In the genomic region with DNA sequence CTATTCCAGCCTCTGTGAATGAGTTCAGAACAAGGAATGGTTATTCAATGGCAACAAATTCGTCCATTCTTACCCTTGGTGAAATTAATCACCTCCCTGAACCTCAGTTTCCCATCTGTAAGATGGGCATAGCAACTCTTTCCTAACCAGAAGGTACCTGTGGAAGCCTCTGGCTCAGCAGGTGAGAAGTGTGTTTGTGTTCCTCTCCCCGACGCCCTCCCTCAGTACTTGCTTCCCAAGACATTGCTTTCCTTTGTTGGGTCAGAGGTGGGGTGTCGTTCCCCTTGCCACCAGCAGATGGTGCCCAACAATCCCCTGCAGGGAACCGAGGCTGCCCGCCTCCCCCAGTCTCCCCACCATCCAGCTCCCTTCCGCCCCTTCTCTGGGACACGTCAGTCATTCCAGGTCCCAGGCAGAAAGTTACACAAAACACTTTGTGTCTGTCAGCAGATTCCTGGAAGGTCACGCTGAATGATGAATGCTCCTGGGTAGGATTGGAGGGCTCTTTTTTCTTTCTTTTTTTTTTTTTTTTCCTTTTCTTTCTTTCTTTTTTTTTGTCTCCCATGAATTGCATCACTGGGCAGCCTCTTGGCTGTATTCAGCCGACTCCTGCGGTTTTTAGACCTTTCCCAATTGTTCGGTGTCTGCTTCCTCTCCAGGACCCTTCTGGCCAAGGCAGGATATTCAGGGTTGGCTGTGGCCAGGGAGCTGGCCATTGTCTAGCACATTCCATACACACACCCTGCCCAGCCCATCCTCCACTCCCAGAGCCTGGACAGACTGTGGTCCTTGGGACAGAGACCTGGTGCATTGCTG, we compare ENCODE assay signal across 8 cellular contexts.
A peak's percentile ranks its signal among the peaks of the same experiment; 100 is the strongest.
DNase-seq lines count a peak whose midpoint lies in the region; ATAC-seq and TF ChIP-seq lines count a peak whose summit lies in the region.

No MANE protein-coding gene starts in this region.

- TF ChIP-seq POLR2A in sigmoid colon (IDR thresholded peaks at IDR 0.05): no peak

- WGBS in right cardiac atrium: 12% methylated on average over 12 of the region's 12 CpGs
- WGBS in sigmoid colon, 2 donors: 14 to 16% methylated on average over 12 of the region's 12 CpGs

- DNase-seq in CD1c-positive myeloid dendritic cell (ENCODE audit: extremely low spot score) (peak; percentile 74), SW 1271 (lab: John Stamatoyannopoulos, UW) (peak; percentile 25 to 58), amniotic stem cell (lab: John Stamatoyannopoulos, UW) (peak; percentile 84), right cardiac atrium (peak; percentile 91 to 95 (median 92)), sigmoid colon (peak; percentile 93)

- H3K9me3 ChIP-seq in right cardiac atrium (ENCODE audit: control insufficient read depth, low read length): no peaks in the 10 kb centered on the region
- H3K9me3 ChIP-seq in sigmoid colon: no peaks in the 10 kb centered on the region

- no peak overlapping the region for H2AFZ ChIP-seq in KMS-11 (ENCODE audit: low read depth)

- H3K4me3 ChIP-seq in KMS-11 (IDR thresholded peaks at IDR 0.05; ENCODE audit: insufficient read depth, low read depth, low read length) (no peak overlapping the region), right cardiac atrium (ENCODE audit: low read length) (no peak overlapping the region), sigmoid colon (peak overlapping the region in 1 of 4 donors; percentile 15)

- H3K27me3 ChIP-seq in KMS-11 (ENCODE audit: insufficient read depth, low read depth): no peaks in the 10 kb centered on the region
- H3K27me3 ChIP-seq in right cardiac atrium (ENCODE audit: control insufficient read depth, insufficient read depth): no peaks in the 10 kb centered on the region
- no peaks in the 10 kb centered on the region for H3K27me3 ChIP-seq in sigmoid colon

- H3K4me2 ChIP-seq in KMS-11: no peak overlapping the region

- intact Hi-C loops in right cardiac atrium (cut with DNase I): loop anchor here in 2 of 4 donors (5.0 to 10.0 kb wide), 2 partner anchors 854 to 1141 kb away; partner anchors contain the start of gene TRIB2 (in 1 of the 2)
- intact Hi-C loops in sigmoid colon (cut with DNase I): loop anchor here (1.0 to 10.0 kb wide), 4 partner anchors 721 to 1144 kb away; partner anchors contain the start of gene TRIB2

- no peaks in the 10 kb centered on the region for H4K20me1 ChIP-seq in KMS-11 (ENCODE audit: insufficient read depth)

- no peaks in the 10 kb centered on the region for H3K79me2 ChIP-seq in KMS-11 (ENCODE audit: insufficient read depth, low read depth)

- no peak overlapping the region for H3K27ac ChIP-seq in KMS-11
- H3K27ac ChIP-seq in right cardiac atrium (ENCODE audit: low read length): no peak overlapping the region
- H3K27ac ChIP-seq in sigmoid colon: peak overlapping the region; percentile 7 to 55 (median 42)

- ATAC-seq in GM19438 (IDR thresholded peaks at IDR 0.05; ENCODE audit: low read depth, unreplicated experiment) (peak; percentile 45), right cardiac atrium (peak; percentile 94 to 98), HG03565 (IDR thresholded peaks at IDR 0.05; ENCODE audit: unreplicated experiment) (no peak)

- TF ChIP-seq CTCF in KMS-11 (conservative IDR thresholded peaks at IDR 0.05; ENCODE audit: low read depth, low read length) (peak; percentile 94), sigmoid colon (IDR thresholded peaks at IDR 0.05) (peak; percentile 92 to 97 (median 97))

- TF ChIP-seq EP300 in sigmoid colon (IDR thresholded peaks at IDR 0.05): peak in 1 of 4 donors; percentile 8

- no peak overlapping the region for H3K9ac ChIP-seq in KMS-11

- no peaks in the 10 kb centered on the region for H3K36me3 ChIP-seq in KMS-11 (ENCODE audit: insufficient read depth)
- no peaks in the 10 kb centered on the region for H3K36me3 ChIP-seq in sigmoid colon

- H3K4me1 ChIP-seq in KMS-11 (ENCODE audit: low read depth, poor library complexity, severe bottlenecking) (no peaks in the 10 kb centered on the region), right cardiac atrium (ENCODE audit: control insufficient read depth, insufficient read depth, low read length) (peaks cover 3% of the 10 kb centered on the region), sigmoid colon (peaks cover 0 to 15% (median 13%) of the 10 kb centered on the region in 4 donors)

Comparison
In these comparisons a context has a peak if more than half of its experiments do, and no peak if none do; other contexts are left out.
1. DNase-seq: peak in every context shown above with its lines; median percentile 93 in sigmoid colon; 92 in right cardiac atrium; 84 in amniotic stem cell; 74 in CD1c-positive myeloid dendritic cell; 42 in SW 1271.
2. H3K27ac ChIP-seq: peak in sigmoid colon (4 of 4); none in KMS-11 (single experiment) and right cardiac atrium (single experiment).